ENCODE assay signal across 9 cellular contexts in the genomic region with DNA sequence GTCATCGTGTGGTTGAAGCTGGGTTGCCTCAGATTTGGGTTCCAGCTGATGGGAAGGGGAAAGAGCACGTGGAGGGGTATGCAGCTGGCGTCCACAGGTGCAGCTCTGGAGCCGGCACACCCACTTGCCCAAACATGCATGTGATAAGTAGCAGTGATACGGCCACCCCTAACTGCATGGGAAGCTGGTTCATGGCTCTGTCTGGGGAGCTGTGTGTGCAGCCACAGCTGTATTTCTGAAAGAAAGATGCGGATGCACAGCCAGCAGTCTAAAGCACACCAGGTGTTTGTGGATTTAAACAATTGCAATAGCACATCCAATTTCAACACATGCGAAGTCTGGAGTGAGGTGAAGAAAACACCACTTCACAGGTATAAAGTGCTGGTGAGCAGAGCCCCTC.
DNase-seq lines count a peak whose midpoint lies in the region; ATAC-seq and TF ChIP-seq lines count a peak whose summit lies in the region.
"Had no signal": no experiment of that assay in that cellular context is flagged by ENCODE, and none has a peak within 500 bp of the region (broad histone marks: within the 10 kb centered on the region; RNA-seq: fewer than 3 reads in every experiment).

No MANE protein-coding gene starts in this region.

- peak overlapping the region; percentile 57 for H3K4me2 ChIP-seq in Karpas-422 (ENCODE audit: low read depth, low read length, poor library complexity, severe bottlenecking)

- H3K4me3 ChIP-seq in Karpas-422 (ENCODE audit: low read length) (no peak overlapping the region), spleen (peak overlapping the region in 1 of 8 donors; percentile 48)

- H3K27me3 ChIP-seq in Karpas-422 (ENCODE audit: low read length) (no peaks in the 10 kb centered on the region; the same call in 1 of the 2 replicates), spleen (replicated peaks in 1 of 7) (no peaks in the 10 kb centered on the region)

- no peak for TF ChIP-seq POLR2A in spleen (IDR thresholded peaks at IDR 0.05)

- no peaks in the 10 kb centered on the region for H3K9me2 ChIP-seq in Karpas-422 (replicated peaks; ENCODE audit: insufficient read depth, low read length)

- H3K9me3 ChIP-seq in Karpas-422 (ENCODE audit: low read length) (no peaks in the 10 kb centered on the region), spleen (no peaks in the 10 kb centered on the region)

- H3K79me2 ChIP-seq in Karpas-422 (ENCODE audit: low read length): no peaks in the 10 kb centered on the region

- H3K4me1 ChIP-seq in Karpas-422 (ENCODE audit: low read length): peaks cover 16% of the 10 kb centered on the region
- peaks cover 11 to 48% (median 25%) of the 10 kb centered on the region in 6 donors for H3K4me1 ChIP-seq in spleen

- H3K36me3 Mint-ChIP-seq in activated CD4-positive, alpha-beta T cell treated with anti-CD3 and anti-CD28 coated beads, Interleukin-2, amount 10 ng/mL, durations not matched to agents 24 days and 14 days (ENCODE audit: low read depth): no peaks in the 10 kb centered on the region

- H3K4me1 Mint-ChIP-seq in activated CD4-positive, alpha-beta T cell treated with anti-CD3 and anti-CD28 coated beads, Interleukin-2, amount 10 ng/mL, durations not matched to agents 24 days and 14 days: peaks cover 19% of the 10 kb centered on the region

- H3K27ac ChIP-seq in Karpas-422 (ENCODE audit: low read length) (no peak overlapping the region), spleen (peak overlapping the region in 6 of 8 donors; percentile 32 to 79 (median 68))

- WGBS in spleen, 5 donors: 54 to 78% (median 63%) methylated on average over 7 of the region's 7 CpGs

- H3K36me3 ChIP-seq in Karpas-422 (ENCODE audit: insufficient read depth, low read length) (no peaks in the 10 kb centered on the region), spleen (no peaks in the 10 kb centered on the region)

- no peaks in the 10 kb centered on the region for H3K9me3 Mint-ChIP-seq in activated CD4-positive, alpha-beta T cell treated with anti-CD3 and anti-CD28 coated beads, Interleukin-2, amount 10 ng/mL, durations not matched to agents 24 days and 14 days

- no peak for TF ChIP-seq CTCF in spleen (IDR thresholded peaks at IDR 0.05 in 8 of 11, conservative IDR thresholded peaks at IDR 0.05 in 3 of 11)

- H3K27ac Mint-ChIP-seq in activated CD4-positive, alpha-beta T cell treated with anti-CD3 and anti-CD28 coated beads, Interleukin-2, amount 10 ng/mL, durations not matched to agents 24 days and 14 days: no peak overlapping the region

- no peaks in the 10 kb centered on the region for H4K20me1 ChIP-seq in Karpas-422 (ENCODE audit: insufficient read depth, low read depth, low read length)

- intact Hi-C loops in activated CD4-positive, alpha-beta T cell treated with anti-CD3 and anti-CD28 coated beads, Interleukin-2, amount 10 ng/mL, durations not matched to agents 24 days and 14 days (cut with micrococcal nuclease): loop anchor here (5.0 to 10.0 kb wide), 4 partner anchors 51 to 611 kb away; no protein-coding TSS in a partner anchor
- intact Hi-C loops in spleen (cut with DNase I; ENCODE audit: low total_unique reads): no loop called here

- peaks cover 20% of the 10 kb centered on the region for H3K27me3 Mint-ChIP-seq in activated CD4-positive, alpha-beta T cell treated with anti-CD3 and anti-CD28 coated beads, Interleukin-2, amount 10 ng/mL, durations not matched to agents 24 days and 14 days

- DNase-seq in activated CD4-positive, alpha-beta T cell treated with anti-CD3 and anti-CD28 coated beads, Interleukin-2, amount 10 ng/mL, durations not matched to agents 24 days and 14 days: no peak
- DNase-seq in activated CD4-positive, alpha-beta T cell treated with anti-CD3 and anti-CD28 coated beads, Interleukin-2, amount 50 U/mL, for 1 hour: no peak
- no peak for DNase-seq in Karpas-422
- no peak for DNase-seq in spleen
- DNase-seq in medulla oblongata (ENCODE audit: extremely low spot score): no peak
- no peak for DNase-seq in COLO829 (ENCODE audit: low spot score)
- DNase-seq in activated CD8-positive, alpha-beta memory T cell treated with anti-CD3 and anti-CD28 coated beads for 24 hours: no peak
- DNase-seq: kidney had no signal

- ATAC-seq in HG02623 (IDR thresholded peaks at IDR 0.05; ENCODE audit: unreplicated experiment): peak; percentile 26

- H3K4me3 Mint-ChIP-seq in activated CD4-positive, alpha-beta T cell treated with anti-CD3 and anti-CD28 coated beads, Interleukin-2, amount 10 ng/mL, durations not matched to agents 24 days and 14 days: peak overlapping the region; percentile 60

- H3K9ac ChIP-seq in Karpas-422 (ENCODE audit: low read length): no peak overlapping the region

- no peak overlapping the region for H2AFZ ChIP-seq in Karpas-422 (ENCODE audit: low read length)
